16 cellular contexts compared by ENCODE assay signal in the genomic region with DNA sequence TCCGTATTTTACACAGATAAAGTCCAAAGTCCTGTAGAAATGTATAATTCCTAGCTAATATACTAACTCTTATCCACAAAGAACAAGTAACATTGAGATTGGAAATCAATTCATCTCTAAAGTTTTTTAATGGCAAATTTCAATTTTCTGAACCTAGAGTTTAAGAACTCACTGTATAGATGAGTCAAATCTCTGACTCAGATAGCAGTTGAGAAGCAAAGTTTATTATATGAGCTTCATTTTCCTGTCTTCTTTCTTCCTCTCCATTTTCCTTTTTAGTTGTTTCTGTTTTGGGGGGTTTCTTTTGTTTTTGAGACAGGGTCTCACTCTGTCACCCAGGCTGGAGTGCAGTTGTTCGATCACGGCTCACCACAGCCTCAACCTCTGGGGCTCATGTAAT. TPM values are rescaled to one million over a fixed set of nuclear protein-coding genes. Genes with fewer than 3 reads are reported as not detected.
DNase-seq lines count a peak whose midpoint lies in the region; ATAC-seq and TF ChIP-seq lines count a peak whose summit lies in the region.
"Had no signal": no experiment of that assay in that cellular context is flagged by ENCODE, and none has a peak within 500 bp of the region (broad histone marks: within the 10 kb centered on the region; RNA-seq: fewer than 3 reads in every experiment).

No MANE protein-coding gene starts in this region.

- TF ChIP-seq CTCF in lung (IDR thresholded peaks at IDR 0.05; ENCODE audit: control extremely low read depth, extremely low read depth), result no peak

- H3K27ac Mint-ChIP-seq in stimulated activated memory B cell treated with anti-CD40 and anti-IgM and Interleukin-4, amounts not matched to agents 10 μg/mL and 1 μg/mL and 100 μg/mL, for 72 hours, result no peak overlapping the region
- H3K27ac Mint-ChIP-seq: WTC11 had no signal

- no peaks in the 10 kb centered on the region for H4K20me1 ChIP-seq in GM23248 (ENCODE audit: insufficient read depth)

- H3F3A ChIP-seq in GM23248 (ENCODE audit: insufficient read depth), result peaks cover 74% of the 10 kb centered on the region

- H3K27ac ChIP-seq in GM23248 (peak overlapping the region; percentile 18), lung (ENCODE audit: low read depth in 1 of 2, low read length in 1 of 2) (peak overlapping the region; percentile 29 to 58), skeletal muscle tissue (ENCODE audit: low read depth, low read length) (peak overlapping the region; percentile 40)

- H3K27me3 ChIP-seq in GM23248 (replicated peaks; ENCODE audit: insufficient read depth) (no peaks in the 10 kb centered on the region), adipocyte (replicated peaks; ENCODE audit: control insufficient read depth, insufficient read depth, low read length) (no peaks in the 10 kb centered on the region), lung (ENCODE audit: control insufficient read depth, insufficient read depth) (no peaks in the 10 kb centered on the region), skeletal muscle tissue (ENCODE audit: control insufficient read depth in 3 of 3, insufficient read depth in 3 of 3, low read length in 3 of 3) (no peaks in the 10 kb centered on the region)

- H3K36me3 ChIP-seq in GM23248 (ENCODE audit: low read depth) (peaks cover 96% of the 10 kb centered on the region), adipocyte (ENCODE audit: control insufficient read depth, insufficient read depth, low read length, severe bottlenecking) (peaks cover 93% of the 10 kb centered on the region), lung (ENCODE audit: control insufficient read depth in 2 of 2, insufficient read depth in 2 of 2, low read length in 2 of 2) (peaks cover 23 to 34% of the 10 kb centered on the region in 2 donors), skeletal muscle tissue (ENCODE audit: control insufficient read depth in 3 of 3, insufficient read depth in 3 of 3, low read length in 3 of 3) (peaks cover 14 to 49% (median 26%) of the 10 kb centered on the region in 3 donors)

- peak; percentile 52 for DNase-seq in GM23248
- no peak for DNase-seq in adipocyte (ENCODE audit: low read depth)
- no peak for DNase-seq in lung (ENCODE audit: low spot score)
- DNase-seq in CD1c-positive myeloid dendritic cell (ENCODE audit: extremely low spot score), result no peak
- DNase-seq: aorta; cortex of kidney; DMS 273 treated with DMSO at 0.1 percent for 48 hours; mammary epithelial cell; NCI-H2081 treated with DMSO at 0.1 percent for 48 hours; NCI-H524 treated with DMSO at 0.1 percent for 48 hours; stimulated activated CD4-positive, alpha-beta T cell treated with anti-CD3 and anti-CD28 coated beads, Interleukin-1b, Interleukin-23, amount 100 ng/mL, for 48 hours had no signal

- H3K9ac ChIP-seq in GM23248 (no peak overlapping the region; the same call in 1 of the 2 replicates), adipocyte (ENCODE audit: low read length) (no peak overlapping the region), skeletal muscle tissue (ENCODE audit: low read depth in 1 of 3, low read length in 3 of 3) (peak overlapping the region in 1 of 3 donors; percentile 51)

- H3K9me3 ChIP-seq in GM23248 (ENCODE audit: low read depth) (no peaks in the 10 kb centered on the region), adipocyte (ENCODE audit: control insufficient read depth, low read length) (no peaks in the 10 kb centered on the region), lung (ENCODE audit: control insufficient read depth in 2 of 2, insufficient read depth in 1 of 2, low read length in 1 of 2) (no peaks in the 10 kb centered on the region), skeletal muscle tissue (ENCODE audit: control insufficient read depth in 3 of 3, low read length in 3 of 3) (no peaks in the 10 kb centered on the region)

- peaks cover 14% of the 10 kb centered on the region; the same call in 1 of the 2 replicates for H3K4me1 ChIP-seq in GM23248 (ENCODE audit: insufficient read depth)
- peaks cover 28% of the 10 kb centered on the region for H3K4me1 ChIP-seq in adipocyte (ENCODE audit: control insufficient read depth, insufficient read depth, low read length)
- peaks cover 16 to 18% of the 10 kb centered on the region in 2 donors for H3K4me1 ChIP-seq in lung (ENCODE audit: control insufficient read depth in 2 of 2, insufficient read depth in 2 of 2, low read length in 2 of 2)
- peaks cover 24 to 40% (median 30%) of the 10 kb centered on the region in 3 donors for H3K4me1 ChIP-seq in skeletal muscle tissue (ENCODE audit: control insufficient read depth in 3 of 3, insufficient read depth in 3 of 3, low read length in 3 of 3)

- H3K4me3 ChIP-seq in GM23248 (no peak overlapping the region), adipocyte (ENCODE audit: low read length) (peak overlapping the region; percentile 4), lung (no peak overlapping the region), skeletal muscle tissue (ENCODE audit: low read length in 3 of 3) (no peak overlapping the region)
- H3K4me3 ChIP-seq: K562 had no signal

- H3K4me1 Mint-ChIP-seq in stimulated activated memory B cell treated with anti-CD40 and anti-IgM and Interleukin-4, amounts not matched to agents 10 μg/mL and 1 μg/mL and 100 μg/mL, for 72 hours, result no peaks in the 10 kb centered on the region

- H3K9me3 Mint-ChIP-seq in stimulated activated memory B cell treated with anti-CD40 and anti-IgM and Interleukin-4, amounts not matched to agents 10 μg/mL and 1 μg/mL and 100 μg/mL, for 72 hours, result no peaks in the 10 kb centered on the region
- H3K9me3 Mint-ChIP-seq: WTC11 had no signal

- H3K4me3 Mint-ChIP-seq in stimulated activated memory B cell treated with anti-CD40 and anti-IgM and Interleukin-4, amounts not matched to agents 10 μg/mL and 1 μg/mL and 100 μg/mL, for 72 hours, result no peak overlapping the region
- H3K4me3 Mint-ChIP-seq: WTC11 had no signal

- H2AFZ ChIP-seq in GM23248, result no peak overlapping the region

- peaks cover 26% of the 10 kb centered on the region for H3K79me2 ChIP-seq in GM23248 (ENCODE audit: insufficient read depth)

- peak overlapping the region; percentile 9 for H3K4me2 ChIP-seq in GM23248 (ENCODE audit: unreplicated experiment)

- 91 to 92% methylated on average over 3 of the region's 3 CpGs for WGBS in GM23248 (ENCODE audit: low coverage in 1 of 2, low lambda C conversion rate in 2 of 2, missing lambda C conversion rate in 2 of 2), 2 experiments
- WGBS in lung, 2 donors, result 89 to 94% methylated on average over 3 of the region's 3 CpGs

- H3K27me3 Mint-ChIP-seq in stimulated activated memory B cell treated with anti-CD40 and anti-IgM and Interleukin-4, amounts not matched to agents 10 μg/mL and 1 μg/mL and 100 μg/mL, for 72 hours, result no peaks in the 10 kb centered on the region

- H3K36me3 Mint-ChIP-seq in stimulated activated memory B cell treated with anti-CD40 and anti-IgM and Interleukin-4, amounts not matched to agents 10 μg/mL and 1 μg/mL and 100 μg/mL, for 72 hours, result peaks cover 54% of the 10 kb centered on the region

- ATAC-seq in lung (ENCODE audit: insufficient read depth, low FRiP score), result no peak
- no peak for ATAC-seq in stimulated activated memory B cell treated with anti-CD40 and anti-IgM and Interleukin-4, amounts not matched to agents 10 μg/mL and 1 μg/mL and 100 μg/mL, for 72 hours
- ATAC-seq in GM19395 (IDR thresholded peaks at IDR 0.05; ENCODE audit: unreplicated experiment), result no peak
- ATAC-seq: K562, WTC11 had no signal

- H3K9me2 ChIP-seq in GM23248 (ENCODE audit: insufficient read depth), result no peaks in the 10 kb centered on the region

- in situ Hi-C loops in GM23248 (cut with MboI), result no loop called here

RNA-seq across cellular contexts. Expression of a gene that starts 51.6 kb away (rescaled TPM):
- total RNA-seq in GM23248 (2014; rRNA removed; shearing (Covaris generic)), result 116 and 137 TPM in 2 replicates
- polyA plus RNA-seq in GM23248 (2016; fragmentation: Nextera tagmentation; extraction: Ambion mirVana), result 32.0 and 32.1 TPM in 2 replicates
- 100 to 1,000 TPM in 1 of 2 donors, 10 to 100 TPM in 1; 90.4 to 115 TPM for total RNA-seq in lung
- 10 to 100 TPM; 18.0 to 40.9 TPM for polyA plus RNA-seq in lung
- 25.1 TPM for total RNA-seq in skeletal muscle tissue
- polyA plus RNA-seq: K562 had no signal
